In the genomic region with DNA sequence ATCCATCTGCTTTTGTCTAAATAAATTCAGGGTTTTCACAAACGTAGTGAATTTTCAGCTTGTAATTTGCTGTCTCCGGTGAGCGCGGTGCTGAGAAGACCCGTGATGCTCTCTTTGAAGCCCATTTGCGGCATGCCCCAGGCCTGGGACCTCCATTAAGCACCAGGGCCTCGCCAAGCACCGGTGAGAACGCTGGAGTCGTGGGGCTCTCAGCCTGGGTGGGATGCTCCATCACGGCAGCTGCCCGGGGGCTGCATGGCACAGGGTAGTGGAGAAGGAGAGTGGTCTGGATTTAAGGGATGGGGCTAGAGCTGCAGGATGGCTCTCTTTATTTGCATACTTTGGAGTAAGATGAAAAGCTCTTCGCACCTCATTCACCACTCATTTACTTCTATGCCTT, we compare ENCODE assay signal across 28 cellular contexts.
"Had no signal": no experiment of that assay in that cellular context is flagged by ENCODE, and none has a peak within 500 bp of the region (broad histone marks: within the 10 kb centered on the region; RNA-seq: fewer than 3 reads in every experiment).

No MANE protein-coding gene starts in this region.

- H3K27me3 ChIP-seq: SJCRH30 had no signal

- H3K9me3 ChIP-seq: SJCRH30 had no signal

- H3K4me1 ChIP-seq: SJCRH30 had no signal

- H3K36me3 ChIP-seq: SJCRH30 had no signal

- ATAC-seq: Panc1, Right ventricle myocardium inferior, SK-N-SH treated with all-trans-retinoic acid at 6 μM for 48 hours had no signal

- H3K4me2 ChIP-seq: PC-9 had no signal

- H3K27ac ChIP-seq: PC-9, RWPE1, SJCRH30, SK-N-MC had no signal

- H3K4me3 ChIP-seq: PC-9, SJCRH30, SK-N-MC had no signal

- DNase-seq: KG1, MM.1S, MV-4-11, NCI-H1092, NCI-H1105, NCI-H1417 treated with DMSO at 0.1 percent for 48 hours, NCI-H1436 treated with DMSO at 0.1 percent for 48 hours, NCI-H1694 treated with DMSO at 0.1 percent for 48 hours, NCI-H187 treated with DMSO at 0.1 percent for 48 hours, NCI-H2029, NCI-H2081, NCI-H2171 treated with DMSO at 0.1 percent for 48 hours, NCI-H2227 treated with DMSO at 0.1 percent for 48 hours, NCI-H345, NCI-H446, NCI-H510A treated with DMSO at 0.1 percent for 48 hours, NCI-H524 treated with DMSO at 0.1 percent for 48 hours, NCI-H526 treated with DMSO at 0.1 percent for 48 hours, NCI-H774, PC-9, SHP77, SIG-M5, SJCRH30 had no signal

- H2AFZ ChIP-seq: PC-9 had no signal
